ENCODE assay signal across 35 cellular contexts in the genomic region with DNA sequence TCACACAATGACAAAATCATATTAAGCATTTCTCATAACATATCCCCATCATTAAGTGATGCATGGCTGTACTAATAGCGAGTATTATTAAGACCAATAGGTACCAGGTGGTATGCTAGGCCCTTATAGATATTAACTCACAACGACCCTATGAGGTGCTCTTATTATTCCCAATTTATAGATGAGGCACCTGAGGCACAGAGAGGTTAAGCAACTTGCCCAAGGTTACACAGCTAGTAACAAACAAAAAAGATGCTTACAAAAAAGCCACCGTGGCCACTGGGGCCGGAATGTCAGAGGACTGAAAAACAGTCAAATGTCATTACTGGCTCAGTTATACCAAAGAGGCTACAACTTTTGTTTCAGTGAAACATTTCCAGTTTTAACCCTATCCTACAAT.
"Had no signal": no experiment of that assay in that cellular context is flagged by ENCODE, and none has a peak within 500 bp of the region (broad histone marks: within the 10 kb centered on the region; RNA-seq: fewer than 3 reads in every experiment).

No MANE protein-coding gene starts in this region.

- H3K9me3 ChIP-seq: MG63 had no signal

- H3K4me3 ChIP-seq: MG63 had no signal

- DNase-seq: Karpas-422, Kasumi-1, MG63, MM.1S, MV-4-11, NCI-H1048, NCI-H1092, NCI-H1092 treated with DMSO at 0.1 percent for 48 hours, NCI-H1105, NCI-H1105 treated with DMSO at 0.1 percent for 48 hours, NCI-H1417, NCI-H1417 treated with DMSO at 0.1 percent for 48 hours, NCI-H1436, NCI-H1436 treated with DMSO at 0.1 percent for 48 hours, NCI-H146, NCI-H1694, NCI-H1694 treated with DMSO at 0.1 percent for 48 hours, NCI-H187, NCI-H187 treated with DMSO at 0.1 percent for 48 hours, NCI-H1930, NCI-H2029, NCI-H2029 treated with DMSO at 0.1 percent for 48 hours, NCI-H2081, NCI-H2081 treated with DMSO at 0.1 percent for 48 hours, NCI-H2107, NCI-H2171, NCI-H2171 treated with DMSO at 0.1 percent for 48 hours, NCI-H2227 treated with DMSO at 0.1 percent for 48 hours, NCI-H226, NCI-H345, NCI-H446, NCI-H446 treated with DMSO at 0.1 percent for 48 hours, NCI-H510A, NCI-H510A treated with DMSO at 0.1 percent for 48 hours, NCI-H524 had no signal

- H3K36me3 ChIP-seq: MG63 had no signal
